In genomic region chr11:45843158-45843924, GRCh38 we compare ENCODE assay signal across 1 cellular context.
TF ChIP-seq lines count a peak whose summit lies in the region.

No MANE protein-coding gene starts in this region.

TF ChIP-seq in HepG2, 621 proteins besides CTCF, POLR2A, EP300 and RAD21 (continued from another document and continues in another):
- peak; percentile 58 for TF ChIP-seq ZNF687 (CRISPR knock-in tag; IDR thresholded peaks at IDR 0.05)
- TF ChIP-seq ZFYVE20 (CRISPR knock-in tag; IDR thresholded peaks at IDR 0.05; ENCODE audit: borderline replicate concordance, low read depth): no peak
- no peak for TF ChIP-seq ZBTB40 (IDR thresholded peaks at IDR 0.05)
- no peak for TF ChIP-seq ZBTB40 (CRISPR knock-in tag; IDR thresholded peaks at IDR 0.05)
- 0 out of 2 replicates have a peak, but pooled peaks have one; percentile 44 for TF ChIP-seq MEIS2 (CRISPR knock-in tag; IDR thresholded peaks at IDR 0.05)
- no peak for TF ChIP-seq CEBPB (IDR thresholded peaks at IDR 0.05; ENCODE audit: borderline replicate concordance, low read depth, low read length)
- TF ChIP-seq ZHX1 (CRISPR knock-in tag; IDR thresholded peaks at IDR 0.05; ENCODE audit: low read depth): peak; percentile 30; the same call in 1 of the 2 replicates
- peak; percentile 45 for TF ChIP-seq SMC3 (IDR thresholded peaks at IDR 0.05; ENCODE audit: low read length)
- TF ChIP-seq AHDC1 (CRISPR knock-in tag; IDR thresholded peaks at IDR 0.05; ENCODE audit: borderline replicate concordance): no peak; the same call in 1 of the 2 replicates
- TF ChIP-seq ZNF335 (CRISPR knock-in tag; IDR thresholded peaks at IDR 0.05): peak; percentile 59; the same call in 1 of the 2 replicates
- peak; percentile 45 for TF ChIP-seq NCOA2 (CRISPR knock-in tag; IDR thresholded peaks at IDR 0.05)
- TF ChIP-seq YEATS4 (CRISPR knock-in tag; IDR thresholded peaks at IDR 0.05; ENCODE audit: borderline replicate concordance): 0 out of 2 replicates have a peak, but pooled peaks have one; percentile 18
- TF ChIP-seq BRF2 (CRISPR knock-in tag; IDR thresholded peaks at IDR 0.05): no peak
- TF ChIP-seq SOX6 (IDR thresholded peaks at IDR 0.05): no peak
- TF ChIP-seq SOX6 (CRISPR knock-in tag; IDR thresholded peaks at IDR 0.05): peak; percentile 55; the same call in 1 of the 2 replicates
- TF ChIP-seq ZFP36L1 (CRISPR knock-in tag; IDR thresholded peaks at IDR 0.05): no peak
- TF ChIP-seq PITX1 (CRISPR knock-in tag; IDR thresholded peaks at IDR 0.05): peak; percentile 88
- peak; percentile 57; the same call in 1 of the 2 replicates for TF ChIP-seq HMGXB3 (CRISPR knock-in tag; IDR thresholded peaks at IDR 0.05; ENCODE audit: borderline replicate concordance)
- TF ChIP-seq ZBTB20 (CRISPR knock-in tag; IDR thresholded peaks at IDR 0.05; ENCODE audit: borderline replicate concordance, low read depth): no peak
- TF ChIP-seq PAF1 (CRISPR knock-in tag; IDR thresholded peaks at IDR 0.05): no peak
- TF ChIP-seq ETV5 (CRISPR knock-in tag; IDR thresholded peaks at IDR 0.05; ENCODE audit: borderline replicate concordance): peak; percentile 23; the same call in 1 of the 2 replicates
- peak; percentile 21; the same call in 1 of the 2 replicates for TF ChIP-seq KDM5A (IDR thresholded peaks at IDR 0.05; ENCODE audit: borderline replicate concordance, low read length)
- 0 out of 2 replicates have a peak, but pooled peaks have one; percentile 28 for TF ChIP-seq MIXL1 (CRISPR knock-in tag; IDR thresholded peaks at IDR 0.05)
- no peak for TF ChIP-seq ZNF883 (CRISPR knock-in tag; IDR thresholded peaks at IDR 0.05; ENCODE audit: not compliant biosample characterization)
